Comparison of ENCODE assay signal across 10 cellular contexts in genomic region chr17:74452027-74452840, GRCh38. TPM values are rescaled to one million over a fixed set of nuclear protein-coding genes. Genes with fewer than 3 reads are reported as not detected.
A peak's percentile ranks its signal among the peaks of the same experiment; 100 is the strongest.
DNase-seq lines count a peak whose midpoint lies in the region; ATAC-seq and TF ChIP-seq lines count a peak whose summit lies in the region.
"Had no signal": no experiment of that assay in that cellular context is flagged by ENCODE, and none has a peak within 500 bp of the region (broad histone marks: within the 10 kb centered on the region; RNA-seq: fewer than 3 reads in every experiment).

No MANE protein-coding gene starts in this region.

- H3K27me3 ChIP-seq in iPS-18a (ENCODE audit: control insufficient read depth, insufficient read depth, low read length) (peaks cover 21% of the 10 kb centered on the region), suprapubic skin (no peaks in the 10 kb centered on the region)

- DNase-seq in NCI-H345 (lab: John Stamatoyannopoulos, UW), result peak; percentile 63
- DNase-seq in NCI-H345 treated with DMSO at 0.1 percent for 48 hours (lab: John Stamatoyannopoulos, UW; ENCODE audit: unreplicated experiment), result no peak
- DNase-seq in SHP77 treated with DMSO at 0.1 percent for 48 hours (lab: John Stamatoyannopoulos, UW), result peak; percentile 69
- no peak for DNase-seq in suprapubic skin (ENCODE audit: low spot score in 2 of 2)
- DNase-seq in HuH-7.5 (ENCODE audit: low spot score), result no peak
- DNase-seq: naive B cell; NK-92 treated with Interleukin-12 subunit alpha and Interleukin-12 subunit beta, amount 100 ng/mL, for 24 hours had no signal

- no peak for TF ChIP-seq EP300 in suprapubic skin (IDR thresholded peaks at IDR 0.05)

- H3K4me3 ChIP-seq in iPS-18a (ENCODE audit: low read length) (peak overlapping the region; percentile 9), suprapubic skin (no peak overlapping the region)

- H3K4me1 ChIP-seq in iPS-18a (ENCODE audit: control insufficient read depth, low read depth, low read length) (peaks cover 39% of the 10 kb centered on the region), suprapubic skin (peaks cover 41% of the 10 kb centered on the region)

- WGBS in suprapubic skin, result 46% methylated on average over 16 of the region's 16 CpGs

- ATAC-seq in GM21723 (IDR thresholded peaks at IDR 0.05; ENCODE audit: unreplicated experiment), result no peak
- ATAC-seq in GM21825 (IDR thresholded peaks at IDR 0.05; ENCODE audit: unreplicated experiment), result no peak

- H3K9ac ChIP-seq in iPS-18a (ENCODE audit: low read length), result no peak overlapping the region

- H3K36me3 ChIP-seq in iPS-18a (ENCODE audit: control insufficient read depth, low read depth, low read length) (no peaks in the 10 kb centered on the region), suprapubic skin (no peaks in the 10 kb centered on the region)

- no peak for TF ChIP-seq CTCF in suprapubic skin (IDR thresholded peaks at IDR 0.05)

- no peaks in the 10 kb centered on the region for H3K9me3 ChIP-seq in iPS-18a (ENCODE audit: control insufficient read depth, low read depth, low read length)
- H3K9me3 ChIP-seq in suprapubic skin, result no peaks in the 10 kb centered on the region

- TF ChIP-seq POLR2A in suprapubic skin (IDR thresholded peaks at IDR 0.05), result no peak

- H3K27ac ChIP-seq in iPS-18a (ENCODE audit: low read length) (no peak overlapping the region), suprapubic skin (peak overlapping the region; percentile 1)

RNA-seq across cellular contexts. Expression of gene CD300A, which starts 14.2 kb away (rescaled TPM):
- total RNA-seq in suprapubic skin, result 1 to 10 TPM; 1.4 to 6.3 (median 2.9) TPM

RNA-seq across cellular contexts. Expression of gene GPRC5C, which starts 20.3 kb away (rescaled TPM):
- total RNA-seq in suprapubic skin, result 100 to 1,000 TPM in 1 of 4 donors, 10 to 100 TPM in 3; 72.0 to 106 (median 91.5) TPM

Comparison
In these comparisons a context has a peak if more than half of its experiments do, and no peak if none do; other contexts are left out.
1. DNase-seq: peak in NCI-H345 (single experiment) and SHP77 treated with DMSO at 0.1 percent for 48 hours (single experiment); none in NCI-H345 treated with DMSO at 0.1 percent for 48 hours (single experiment), suprapubic skin (0 of 2) and HuH-7.5 (single experiment).